ENCODE assay signal across 24 cellular contexts in the genomic region with DNA sequence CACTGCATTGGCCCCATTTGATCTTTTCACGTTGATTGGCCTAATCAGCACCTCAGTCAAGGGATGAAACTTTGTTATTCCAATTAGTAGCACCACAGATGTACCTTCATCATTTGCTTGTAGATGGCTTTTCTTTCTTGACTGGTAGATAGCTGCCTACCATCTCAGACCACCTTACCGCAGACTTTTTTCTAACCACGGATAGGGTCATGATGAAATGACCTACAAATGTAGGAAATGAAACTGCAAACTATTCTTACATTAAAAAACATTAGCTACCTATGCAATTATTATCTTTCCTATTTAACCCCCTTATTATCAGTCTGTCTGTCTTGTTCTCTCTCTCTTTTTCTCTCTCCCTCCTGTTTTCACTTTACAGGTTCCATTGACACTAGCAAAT.
"Had no signal": no experiment of that assay in that cellular context is flagged by ENCODE, and none has a peak within 500 bp of the region (broad histone marks: within the 10 kb centered on the region; RNA-seq: fewer than 3 reads in every experiment).

No MANE protein-coding gene starts in this region.

- H3K27ac Mint-ChIP-seq: effector memory CD8-positive, alpha-beta T cell; mesothelial cell of epicardium; naive thymus-derived CD8-positive, alpha-beta T cell; nephron progenitor cell; stimulated activated naive CD8-positive, alpha-beta T cell treated with anti-CD3 and anti-CD28 coated beads, Interleukin-15, amount 100 ng/mL, for 72 hours had no signal

- DNase-seq: effector memory CD8-positive, alpha-beta T cell; erythroblast; esophagus squamous epithelium; foreskin melanocyte; glutamatergic neuron; heart right ventricle; hippocampal formation; left cardiac atrium; left lung; mesenchymal stem cell; naive thymus-derived CD8-positive, alpha-beta T cell; nephron progenitor cell; nucleus accumbens; stimulated activated CD4-positive, alpha-beta T cell treated with anti-CD3 and anti-CD28 coated beads, Interleukin-12 subunit alpha, Interleukin-12 subunit beta, amount 100 ng/mL, for 4 hours; stimulated activated CD4-positive, alpha-beta T cell treated with anti-CD3 and anti-CD28 coated beads, Interleukin-1b, Interleukin-23, amount 100 ng/mL, for 48 hours; stimulated activated CD4-positive, alpha-beta T cell treated with anti-CD3 and anti-CD28 coated beads, Interleukin-4, amount 100 ng/mL, for 1 hour; stimulated activated CD8-positive, alpha-beta memory T cell treated with anti-CD3 and anti-CD28 coated beads, Interleukin-4, amount 100 ng/mL, for 48 hours; stimulated activated naive CD4-positive, alpha-beta T cell; stimulated activated naive CD8-positive, alpha-beta T cell treated with anti-CD3 and anti-CD28 coated beads, Interleukin-15, amount 100 ng/mL, for 72 hours; transverse colon; upper lobe of right lung; uterus had no signal

- H3K27me3 Mint-ChIP-seq: stimulated activated naive CD8-positive, alpha-beta T cell treated with anti-CD3 and anti-CD28 coated beads, Interleukin-15, amount 100 ng/mL, for 72 hours had no signal

- H3K4me3 Mint-ChIP-seq: effector memory CD8-positive, alpha-beta T cell; mesothelial cell of epicardium; naive thymus-derived CD8-positive, alpha-beta T cell; nephron progenitor cell; stimulated activated naive CD8-positive, alpha-beta T cell treated with anti-CD3 and anti-CD28 coated beads, Interleukin-15, amount 100 ng/mL, for 72 hours had no signal

- H3K4me1 Mint-ChIP-seq: mesothelial cell of epicardium; naive thymus-derived CD8-positive, alpha-beta T cell; nephron progenitor cell; stimulated activated naive CD8-positive, alpha-beta T cell treated with anti-CD3 and anti-CD28 coated beads, Interleukin-15, amount 100 ng/mL, for 72 hours had no signal

- ATAC-seq: effector memory CD8-positive, alpha-beta T cell; heart right ventricle; left cardiac atrium; left lung; naive thymus-derived CD8-positive, alpha-beta T cell; sciatic nerve; stimulated activated naive CD8-positive, alpha-beta T cell treated with anti-CD3 and anti-CD28 coated beads, Interleukin-15, amount 100 ng/mL, for 72 hours; upper lobe of right lung had no signal
